In genomic region chr15:36356978-36357582, GRCh38 we compare ENCODE assay signal across 2 cellular contexts.
TF ChIP-seq lines count a peak whose summit lies in the region.

No MANE protein-coding gene starts in this region.

TF ChIP-seq in HCT116, 20 proteins besides CTCF, POLR2A, EP300 and RAD21 (continued from another document):
- TF ChIP-seq REST (IDR thresholded peaks at IDR 0.05; ENCODE audit: low read depth) = no peak
- TF ChIP-seq JUND (IDR thresholded peaks at IDR 0.05) = no peak
- TF ChIP-seq EGR1 (IDR thresholded peaks at IDR 0.05; ENCODE audit: low read depth) = no peak
- TF ChIP-seq CBX3 (IDR thresholded peaks at IDR 0.05; ENCODE audit: low read depth) = no peak
- no peak for TF ChIP-seq SIN3A (IDR thresholded peaks at IDR 0.05; ENCODE audit: low read depth)
- TF ChIP-seq CEBPB (IDR thresholded peaks at IDR 0.05; ENCODE audit: low read depth) = no peak
- TF ChIP-seq ZNF274 (IDR thresholded peaks at IDR 0.05; ENCODE audit: low read depth, low read length) = no peak
- no peak for TF ChIP-seq SRF (IDR thresholded peaks at IDR 0.05; ENCODE audit: low read depth)
- no peak for TF ChIP-seq MAX (IDR thresholded peaks at IDR 0.05)
- no peak for TF ChIP-seq ATF3 (IDR thresholded peaks at IDR 0.05)

TF ChIP-seq in SK-N-SH treated with all-trans-retinoic acid at 6 μM for 48 hours, 23 proteins besides CTCF, POLR2A, EP300 and RAD21 (continued from another document):
- TF ChIP-seq POU6F1 (CRISPR knock-in tag; IDR thresholded peaks at IDR 0.05; ENCODE audit: borderline replicate concordance, low read depth) (peak; percentile 66; the same call in 1 of the 2 replicates), RARB (CRISPR knock-in tag; IDR thresholded peaks at IDR 0.05) (peak; percentile 29; the same call in 1 of the 2 replicates)
